In the genomic region with DNA sequence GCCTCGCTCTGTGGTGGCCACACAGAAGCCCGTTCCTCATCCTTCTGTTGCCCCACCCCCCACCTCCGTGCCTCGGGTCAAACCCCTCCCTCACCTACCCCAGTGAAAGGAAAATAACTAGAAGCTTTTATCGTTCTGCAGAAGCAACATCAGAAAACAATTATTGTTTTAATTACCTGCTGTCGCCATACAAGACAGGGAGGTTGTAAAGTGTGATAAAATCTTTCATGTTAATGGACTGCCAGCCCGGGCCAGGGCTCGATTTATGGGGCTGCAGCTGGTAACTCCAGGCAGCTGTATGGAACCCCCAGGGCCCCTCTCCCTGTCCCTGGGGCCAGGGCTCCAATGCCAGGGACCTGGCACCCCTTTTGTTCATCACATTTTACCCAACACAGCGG, we compare ENCODE assay signal across 26 cellular contexts. TPM values are rescaled to one million over a fixed set of nuclear protein-coding genes. Genes with fewer than 3 reads are reported as not detected.
"Had no signal": no experiment of that assay in that cellular context is flagged by ENCODE, and none has a peak within 500 bp of the region (broad histone marks: within the 10 kb centered on the region; RNA-seq: fewer than 3 reads in every experiment).

No MANE protein-coding gene starts in this region.

- H3K4me1 ChIP-seq: adrenal gland, breast epithelium, SJSA1 had no signal

- H3K9me3 ChIP-seq: adrenal gland, SJSA1 had no signal

- H3K4me3 ChIP-seq: adrenal gland, breast epithelium, K562, SJSA1 had no signal

- FAIRE-seq: K562 had no signal

- ATAC-seq: activated CD4-positive, alpha-beta T cell treated with anti-CD3 and anti-CD28 coated beads for 36 hours; K562; T-cell had no signal

- DNase-seq: activated CD4-positive, alpha-beta memory T cell treated with anti-CD3 and anti-CD28 coated beads, Interleukin-2, amount 10 ng/mL, durations not matched to agents 7 days and 5 days; activated CD4-positive, alpha-beta T cell treated with anti-CD3 and anti-CD28 coated beads for 36 hours; activated CD4-positive, alpha-beta T cell treated with anti-CD3 and anti-CD28 coated beads, Interleukin-2, amount 50 U/mL, for 1 hour; activated naive CD4-positive, alpha-beta T cell treated with anti-CD3 and anti-CD28 coated beads, Interleukin-2, amount 50 U/mL, for 16 hours; activated naive CD8-positive, alpha-beta T cell treated with anti-CD3 and anti-CD28 coated beads, Interleukin-2, amount 10 ng/mL, durations not matched to agents 7 days and 5 days; activated T-cell treated with anti-CD3 and anti-CD28 coated beads for 4 hours; activated T-cell treated with anti-CD3 and anti-CD28 coated beads, Interleukin-2, amount 50 U/mL, for 48 hours; adrenal gland; aorta; caudate nucleus; Kasumi-1; NCI-H1436; NCI-H1694 treated with DMSO at 0.1 percent for 48 hours; NCI-H2029 treated with DMSO at 0.1 percent for 48 hours; NCI-H524; NCI-H82; T-cell; T-helper 2 cell; WERI-Rb-1 had no signal

- H3K4me1 Mint-ChIP-seq: activated CD4-positive, alpha-beta memory T cell treated with anti-CD3 and anti-CD28 coated beads, Interleukin-2, amount 10 ng/mL, durations not matched to agents 7 days and 5 days; activated CD4-positive, alpha-beta T cell treated with anti-CD3 and anti-CD28 coated beads for 36 hours; activated naive CD8-positive, alpha-beta T cell treated with anti-CD3 and anti-CD28 coated beads, Interleukin-2, amount 10 ng/mL, durations not matched to agents 7 days and 5 days; T-cell had no signal

- H3K4me3 Mint-ChIP-seq: activated CD4-positive, alpha-beta memory T cell treated with anti-CD3 and anti-CD28 coated beads, Interleukin-2, amount 10 ng/mL, durations not matched to agents 7 days and 5 days; activated CD4-positive, alpha-beta T cell treated with anti-CD3 and anti-CD28 coated beads for 36 hours; activated naive CD8-positive, alpha-beta T cell treated with anti-CD3 and anti-CD28 coated beads, Interleukin-2, amount 10 ng/mL, durations not matched to agents 7 days and 5 days; T-cell had no signal

- H3K36me3 ChIP-seq: adrenal gland, breast epithelium, SJSA1, WERI-Rb-1 had no signal

- H3K27ac Mint-ChIP-seq: activated CD4-positive, alpha-beta memory T cell treated with anti-CD3 and anti-CD28 coated beads, Interleukin-2, amount 10 ng/mL, durations not matched to agents 7 days and 5 days; activated CD4-positive, alpha-beta T cell treated with anti-CD3 and anti-CD28 coated beads for 36 hours; activated naive CD8-positive, alpha-beta T cell treated with anti-CD3 and anti-CD28 coated beads, Interleukin-2, amount 10 ng/mL, durations not matched to agents 7 days and 5 days; activated T-helper 2 cell treated with anti-CD3 and anti-CD28 coated beads, Interferon-gamma antibody, Interleukin-2, Interleukin-4, amounts not matched to agents 10 μg/mL and 5 μg/mL and 100 μg/mL, durations not matched to agents 14 hours and 24 hours and 36 hours; T-cell had no signal

- H3K36me3 Mint-ChIP-seq: activated naive CD8-positive, alpha-beta T cell treated with anti-CD3 and anti-CD28 coated beads, Interleukin-2, amount 10 ng/mL, durations not matched to agents 7 days and 5 days; T-cell had no signal

- H3K27me3 Mint-ChIP-seq: activated CD4-positive, alpha-beta memory T cell treated with anti-CD3 and anti-CD28 coated beads, Interleukin-2, amount 10 ng/mL, durations not matched to agents 7 days and 5 days had no signal

- H3K27ac ChIP-seq: adrenal gland, breast epithelium, SJSA1, WERI-Rb-1 had no signal

- H3K9me3 Mint-ChIP-seq: activated CD4-positive, alpha-beta memory T cell treated with anti-CD3 and anti-CD28 coated beads, Interleukin-2, amount 10 ng/mL, durations not matched to agents 7 days and 5 days; activated naive CD8-positive, alpha-beta T cell treated with anti-CD3 and anti-CD28 coated beads, Interleukin-2, amount 10 ng/mL, durations not matched to agents 7 days and 5 days; activated T-helper 2 cell treated with anti-CD3 and anti-CD28 coated beads, Interferon-gamma antibody, Interleukin-2, Interleukin-4, amounts not matched to agents 10 μg/mL and 5 μg/mL and 100 μg/mL, durations not matched to agents 14 hours and 24 hours and 36 hours had no signal

RNA-seq across cellular contexts. Expression of gene UNC5A, which starts 20.7 kb away (rescaled TPM):
- total RNA-seq: activated CD4-positive, alpha-beta memory T cell treated with anti-CD3 and anti-CD28 coated beads, Interleukin-2, amount 10 ng/mL, durations not matched to agents 7 days and 5 days; activated CD4-positive, alpha-beta T cell treated with anti-CD3 and anti-CD28 coated beads for 36 hours; activated CD8-positive, alpha-beta memory T cell treated with anti-CD3 and anti-CD28 coated beads for 36 hours; activated naive CD8-positive, alpha-beta T cell treated with anti-CD3 and anti-CD28 coated beads, Interleukin-2, amount 10 ng/mL, durations not matched to agents 7 days and 5 days; activated T-helper 2 cell treated with anti-CD3 and anti-CD28 coated beads, Interferon-gamma antibody, Interleukin-2, Interleukin-4, amounts not matched to agents 10 μg/mL and 5 μg/mL and 100 μg/mL, durations not matched to agents 14 hours and 24 hours and 36 hours; aorta; K562; OCI-LY7; RPMI7951; SJSA1; T-cell had no signal
- polyA plus RNA-seq: aorta, K562 had no signal
